13 cellular contexts compared by ENCODE assay signal in genomic region chr1:115138271-115138670, GRCh38.
"Had no signal": no experiment of that assay in that cellular context is flagged by ENCODE, and none has a peak within 500 bp of the region (broad histone marks: within the 10 kb centered on the region; RNA-seq: fewer than 3 reads in every experiment).

No MANE protein-coding gene starts in this region.

- H3K4me3 Mint-ChIP-seq: activated CD4-positive, alpha-beta memory T cell treated with anti-CD3 and anti-CD28 coated beads for 36 hours; activated CD4-positive, alpha-beta T cell treated with anti-CD3 and anti-CD28 coated beads, Interleukin-2, amount 10 ng/mL, durations not matched to agents 7 days and 5 days; activated naive CD4-positive, alpha-beta T cell treated with anti-CD3 and anti-CD28 coated beads, Interleukin-2, amount 10 ng/mL, durations not matched to agents 7 days and 5 days; activated naive CD8-positive, alpha-beta T cell treated with anti-CD3 and anti-CD28 coated beads for 36 hours; activated T-helper 17 cell treated with anti-CD3 and anti-CD28 coated beads, Interleukin-2, amount 50 U/mL, for 72 hours; central memory CD8-positive, alpha-beta T cell had no signal

- H3K36me3 ChIP-seq: adrenal gland had no signal

- H3K27ac ChIP-seq: adrenal gland, body of pancreas, SK-N-MC, VCaP had no signal

- H2AFZ ChIP-seq: PC-9 had no signal

- H3K4me1 ChIP-seq: adrenal gland, body of pancreas had no signal

- H3K9me3 ChIP-seq: adrenal gland, body of pancreas had no signal

- H3K4me3 ChIP-seq: adrenal gland, body of pancreas, PC-9 had no signal

- H3K27ac Mint-ChIP-seq: activated CD4-positive, alpha-beta memory T cell treated with anti-CD3 and anti-CD28 coated beads for 36 hours; activated CD4-positive, alpha-beta T cell treated with anti-CD3 and anti-CD28 coated beads, Interleukin-2, amount 10 ng/mL, durations not matched to agents 7 days and 5 days; activated naive CD4-positive, alpha-beta T cell treated with anti-CD3 and anti-CD28 coated beads, Interleukin-2, amount 10 ng/mL, durations not matched to agents 7 days and 5 days; activated naive CD8-positive, alpha-beta T cell treated with anti-CD3 and anti-CD28 coated beads for 36 hours; activated T-helper 17 cell treated with anti-CD3 and anti-CD28 coated beads, Interleukin-2, amount 50 U/mL, for 72 hours; T-cell had no signal

- DNase-seq: activated gamma-delta T cell had no signal

- H3K4me1 Mint-ChIP-seq: activated CD4-positive, alpha-beta T cell treated with anti-CD3 and anti-CD28 coated beads, Interleukin-2, amount 10 ng/mL, durations not matched to agents 7 days and 5 days; activated T-helper 17 cell treated with anti-CD3 and anti-CD28 coated beads, Interleukin-2, amount 50 U/mL, for 72 hours had no signal

- H3K27me3 ChIP-seq: adrenal gland, body of pancreas had no signal

- H3K36me3 Mint-ChIP-seq: activated CD4-positive, alpha-beta memory T cell treated with anti-CD3 and anti-CD28 coated beads for 36 hours; activated naive CD4-positive, alpha-beta T cell treated with anti-CD3 and anti-CD28 coated beads, Interleukin-2, amount 10 ng/mL, durations not matched to agents 7 days and 5 days; activated naive CD8-positive, alpha-beta T cell treated with anti-CD3 and anti-CD28 coated beads for 36 hours; T-cell had no signal
